In the genomic region with DNA sequence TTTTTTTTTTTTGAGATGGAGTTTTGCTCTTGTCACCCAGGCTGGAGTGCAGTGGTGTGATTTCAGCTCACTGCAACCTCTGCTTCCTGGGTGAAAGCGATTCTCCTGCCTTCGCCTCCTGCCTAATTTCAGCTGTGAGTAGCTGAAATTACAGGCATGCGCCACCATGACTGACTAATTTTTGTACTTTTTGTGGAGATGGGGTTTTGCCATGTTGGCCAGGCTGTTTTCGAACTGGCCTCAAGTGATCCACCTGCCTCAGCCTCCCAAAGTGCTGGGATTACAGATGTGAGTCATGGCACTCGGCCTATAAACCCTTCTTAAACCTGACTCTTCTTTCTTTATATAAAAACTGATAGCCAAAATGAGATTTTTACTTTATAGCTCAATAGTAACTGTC, we compare ENCODE assay signal across 8 cellular contexts.
A peak's percentile ranks its signal among the peaks of the same experiment; 100 is the strongest.
DNase-seq lines count a peak whose midpoint lies in the region; ATAC-seq and TF ChIP-seq lines count a peak whose summit lies in the region.
"Not testable (repeated sequence)": the region's sequence is repeated elsewhere in the genome, so short reads cannot be mapped to it uniquely, and the experiment has no call there.

No MANE protein-coding gene starts in this region.

- H3K27ac ChIP-seq in CD4-positive, CD25-positive, alpha-beta regulatory T cell (ENCODE audit: insufficient read depth, low read length, poor library complexity, severe bottlenecking) = not testable (repeated sequence)
- H3K27ac ChIP-seq in OCI-LY3 (ENCODE audit: low read length) (peak overlapping the region; percentile 92), esophagus muscularis mucosa (replicated peaks in 1 of 4) (peak overlapping the region; percentile 83 to 89 (median 84)), upper lobe of left lung (peak overlapping the region; percentile 6 to 87 (median 25))

- CTCF ChIA-PET in activated CD4-positive, alpha-beta memory T cell treated with anti-CD3 and anti-CD28 coated beads, Interleukin-2, amount 10 ng/mL, durations not matched to agents 7 days and 5 days (lab: Charles Lee) = interaction anchor here (1.2 kb wide), 1 partner anchor 60 kb away, joined by 4 read pairs; no protein-coding TSS in a partner anchor
- CTCF ChIA-PET in activated naive CD4-positive, alpha-beta T cell treated with anti-CD3 and anti-CD28 coated beads for 36 hours (lab: Charles Lee) = interaction anchor here (0.7 to 1.1 kb wide), 2 partner anchors 24 to 34 kb away, joined by 3 to 6 read pairs; no protein-coding TSS in a partner anchor

- H2AFZ ChIP-seq in OCI-LY3 (ENCODE audit: low read depth, low read length) = not testable (repeated sequence)

- not testable (repeated sequence) for ATAC-seq in CD4-positive, CD25-positive, alpha-beta regulatory T cell (ENCODE audit: low read depth in 2 of 2); natural killer cell; upper lobe of left lung (ENCODE audit: low FRiP score in 2 of 2)

- not testable (repeated sequence) for TF ChIP-seq CTCF in OCI-LY3 (IDR thresholded peaks at IDR 0.05; ENCODE audit: low read depth, low read length); esophagus muscularis mucosa (IDR thresholded peaks at IDR 0.05); natural killer cell (IDR thresholded peaks at IDR 0.05); upper lobe of left lung (IDR thresholded peaks at IDR 0.05)

- not testable (repeated sequence) for H3K9me3 Mint-ChIP-seq in CD4-positive, CD25-positive, alpha-beta regulatory T cell; activated CD4-positive, alpha-beta memory T cell treated with anti-CD3 and anti-CD28 coated beads, Interleukin-2, amount 10 ng/mL, durations not matched to agents 7 days and 5 days; activated naive CD4-positive, alpha-beta T cell treated with anti-CD3 and anti-CD28 coated beads for 36 hours; natural killer cell

- H3K79me2 ChIP-seq in OCI-LY3 (ENCODE audit: low read length) = peaks cover 80% of the 10 kb centered on the region

- not testable (repeated sequence) for DNase-seq in CD4-positive, CD25-positive, alpha-beta regulatory T cell; esophagus muscularis mucosa (ENCODE audit: extremely low spot score); natural killer cell; upper lobe of left lung
- peak; percentile 28 for DNase-seq in activated CD4-positive, alpha-beta memory T cell treated with anti-CD3 and anti-CD28 coated beads, Interleukin-2, amount 10 ng/mL, durations not matched to agents 7 days and 5 days
- DNase-seq in activated naive CD4-positive, alpha-beta T cell treated with anti-CD3 and anti-CD28 coated beads for 36 hours = peak; percentile 44
- DNase-seq in stimulated activated CD8-positive, alpha-beta memory T cell treated with anti-CD3 and anti-CD28 coated beads, Interleukin-4, amount 100 ng/mL, for 48 hours = peak; percentile 42

- TF ChIP-seq POLR2A in esophagus muscularis mucosa (IDR thresholded peaks at IDR 0.05; ENCODE audit: low read depth); upper lobe of left lung (IDR thresholded peaks at IDR 0.05): not testable (repeated sequence)

- H3K4me3 Mint-ChIP-seq in CD4-positive, CD25-positive, alpha-beta regulatory T cell = peak overlapping the region in 3 of 4 donors; percentile 29 to 91 (median 74)
- H3K4me3 Mint-ChIP-seq in activated CD4-positive, alpha-beta memory T cell treated with anti-CD3 and anti-CD28 coated beads, Interleukin-2, amount 10 ng/mL, durations not matched to agents 7 days and 5 days; activated naive CD4-positive, alpha-beta T cell treated with anti-CD3 and anti-CD28 coated beads for 36 hours: not testable (repeated sequence)
- peak overlapping the region; percentile 41 for H3K4me3 Mint-ChIP-seq in natural killer cell

- not testable (repeated sequence) for H3K27me3 Mint-ChIP-seq in CD4-positive, CD25-positive, alpha-beta regulatory T cell; activated CD4-positive, alpha-beta memory T cell treated with anti-CD3 and anti-CD28 coated beads, Interleukin-2, amount 10 ng/mL, durations not matched to agents 7 days and 5 days; activated naive CD4-positive, alpha-beta T cell treated with anti-CD3 and anti-CD28 coated beads for 36 hours (ENCODE audit: low read depth); natural killer cell (ENCODE audit: low read depth in 2 of 2)

- peaks cover 21% of the 10 kb centered on the region for H4K20me1 ChIP-seq in OCI-LY3 (ENCODE audit: insufficient read depth, low read length)

- peaks cover 29 to 65% (median 61%) of the 10 kb centered on the region in 4 donors for H3K4me1 Mint-ChIP-seq in CD4-positive, CD25-positive, alpha-beta regulatory T cell
- H3K4me1 Mint-ChIP-seq in activated CD4-positive, alpha-beta memory T cell treated with anti-CD3 and anti-CD28 coated beads, Interleukin-2, amount 10 ng/mL, durations not matched to agents 7 days and 5 days = peaks cover 62% of the 10 kb centered on the region
- H3K4me1 Mint-ChIP-seq in activated naive CD4-positive, alpha-beta T cell treated with anti-CD3 and anti-CD28 coated beads for 36 hours (ENCODE audit: low read depth) = peaks cover 48% of the 10 kb centered on the region
- peaks cover 61 to 64% of the 10 kb centered on the region in 2 donors for H3K4me1 Mint-ChIP-seq in natural killer cell

- 93% methylated on average over 5 of the region's 5 CpGs for WGBS in esophagus muscularis mucosa
- WGBS in upper lobe of left lung, 2 donors = 92 to 94% methylated on average over 5 of the region's 5 CpGs

- intact Hi-C loops in activated naive CD4-positive, alpha-beta T cell treated with anti-CD3 and anti-CD28 coated beads for 36 hours (cut with micrococcal nuclease); natural killer cell (cut with micrococcal nuclease): not testable (repeated sequence)
- intact Hi-C loops in esophagus muscularis mucosa (cut with DNase I) = loop anchor here (10.0 kb wide), 1 partner anchor 101 kb away; no protein-coding TSS in a partner anchor

- not testable (repeated sequence) for H3K9me3 ChIP-seq in CD4-positive, CD25-positive, alpha-beta regulatory T cell (ENCODE audit: control insufficient read depth in 2 of 2, low read length in 2 of 2); OCI-LY3 (ENCODE audit: insufficient read depth, low read length); esophagus muscularis mucosa; upper lobe of left lung

- H3K27me3 ChIP-seq in CD4-positive, CD25-positive, alpha-beta regulatory T cell (ENCODE audit: control insufficient read depth, insufficient read depth, low read length); OCI-LY3 (ENCODE audit: low read depth, low read length); esophagus muscularis mucosa; upper lobe of left lung: not testable (repeated sequence)

- H3K4me2 ChIP-seq in OCI-LY3 (ENCODE audit: low read length) = peak overlapping the region; percentile 83

- peaks cover 51% of the 10 kb centered on the region for H3K4me1 ChIP-seq in CD4-positive, CD25-positive, alpha-beta regulatory T cell (ENCODE audit: control insufficient read depth, insufficient read depth, low read length, poor library complexity, severe bottlenecking)
- H3K4me1 ChIP-seq in OCI-LY3 (ENCODE audit: low read length) = peaks cover 54% of the 10 kb centered on the region
- H3K4me1 ChIP-seq in esophagus muscularis mucosa = peaks cover 56 to 91% (median 85%) of the 10 kb centered on the region in 4 donors
- H3K4me1 ChIP-seq in upper lobe of left lung = peaks cover 75 to 95% (median 81%) of the 10 kb centered on the region in 4 donors

- peak overlapping the region; percentile 7 to 78 (median 74) for H3K27ac Mint-ChIP-seq in CD4-positive, CD25-positive, alpha-beta regulatory T cell
- peak overlapping the region; percentile 14 for H3K27ac Mint-ChIP-seq in activated CD4-positive, alpha-beta memory T cell treated with anti-CD3 and anti-CD28 coated beads, Interleukin-2, amount 10 ng/mL, durations not matched to agents 7 days and 5 days
- peak overlapping the region; percentile 18 for H3K27ac Mint-ChIP-seq in activated naive CD4-positive, alpha-beta T cell treated with anti-CD3 and anti-CD28 coated beads for 36 hours
- H3K27ac Mint-ChIP-seq in natural killer cell = peak overlapping the region; percentile 95 to 98

- peaks cover 36% of the 10 kb centered on the region for H3K36me3 ChIP-seq in CD4-positive, CD25-positive, alpha-beta regulatory T cell (ENCODE audit: control insufficient read depth, insufficient read depth, low read length)
- H3K36me3 ChIP-seq in OCI-LY3 (replicated peaks; ENCODE audit: low read depth, low read length) (peaks cover 21% of the 10 kb centered on the region), esophagus muscularis mucosa (peaks cover 0 to 25% (median 9%) of the 10 kb centered on the region in 4 donors), upper lobe of left lung (peaks cover 6 to 51% (median 10%) of the 10 kb centered on the region in 4 donors)

- peaks cover 37% of the 10 kb centered on the region for H3K36me3 Mint-ChIP-seq in CD4-positive, CD25-positive, alpha-beta regulatory T cell
- H3K36me3 Mint-ChIP-seq in activated CD4-positive, alpha-beta memory T cell treated with anti-CD3 and anti-CD28 coated beads, Interleukin-2, amount 10 ng/mL, durations not matched to agents 7 days and 5 days (ENCODE audit: low read depth) = peaks cover 65% of the 10 kb centered on the region
- H3K36me3 Mint-ChIP-seq in activated naive CD4-positive, alpha-beta T cell treated with anti-CD3 and anti-CD28 coated beads for 36 hours (ENCODE audit: low read depth) = peaks cover 29% of the 10 kb centered on the region
- peaks cover 10% of the 10 kb centered on the region for H3K36me3 Mint-ChIP-seq in natural killer cell

- POLR2A ChIA-PET in activated CD4-positive, alpha-beta memory T cell treated with anti-CD3 and anti-CD28 coated beads, Interleukin-2, amount 10 ng/mL, durations not matched to agents 7 days and 5 days (lab: Charles Lee) = interaction anchor here (0.8 to 2.6 kb wide), 7 partner anchors 35 to 121 kb away, joined by 3 to 10 read pairs (median 3); no protein-coding TSS in a partner anchor

- H3K9ac ChIP-seq in OCI-LY3 (ENCODE audit: low read length) = peak overlapping the region; percentile 76; the same call in 1 of the 2 replicates

- not testable (repeated sequence) for TF ChIP-seq EP300 in esophagus muscularis mucosa (IDR thresholded peaks at IDR 0.05); upper lobe of left lung (IDR thresholded peaks at IDR 0.05)

- peak overlapping the region; percentile 95 for H3K4me3 ChIP-seq in CD4-positive, CD25-positive, alpha-beta regulatory T cell (ENCODE audit: low read depth, low read length)
- H3K4me3 ChIP-seq in OCI-LY3 (ENCODE audit: low read length) (peak overlapping the region; percentile 81; the same call in 1 of the 2 replicates), upper lobe of left lung (peak overlapping the region in 1 of 4 donors; percentile 50)
- not testable (repeated sequence) for H3K4me3 ChIP-seq in esophagus muscularis mucosa

Comparison
In these comparisons a context has a peak if more than half of its experiments do, and no peak if none do; other contexts are left out.
1. H3K27ac Mint-ChIP-seq: peak in every context shown above with its lines; median percentile 96 in natural killer cell; 74 in CD4-positive, CD25-positive, alpha-beta regulatory T cell; 18 in activated naive CD4-positive, alpha-beta T cell treated with anti-CD3 and anti-CD28 coated beads for 36 hours; 14 in activated CD4-positive, alpha-beta memory T cell treated with anti-CD3 and anti-CD28 coated beads, Interleukin-2, amount 10 ng/mL, durations not matched to agents 7 days and 5 days.